38 cellular contexts compared by ENCODE assay signal in genomic region chr19:45933759-45934158, GRCh38. TPM values are rescaled to one million over a fixed set of nuclear protein-coding genes. Genes with fewer than 3 reads are reported as not detected.
"Had no signal": no experiment of that assay in that cellular context is flagged by ENCODE, and none has a peak within 500 bp of the region (broad histone marks: within the 10 kb centered on the region; RNA-seq: fewer than 3 reads in every experiment).

No MANE protein-coding gene starts in this region.

- H3K27ac ChIP-seq: KMS-11 had no signal

- H3K36me3 ChIP-seq: MG63 had no signal

- DNase-seq: Karpas-422, Kasumi-1, MG63, MM.1S, MV-4-11, NCI-H1048, NCI-H1092, NCI-H1092 treated with DMSO at 0.1 percent for 48 hours, NCI-H1105, NCI-H1105 treated with DMSO at 0.1 percent for 48 hours, NCI-H1417, NCI-H1417 treated with DMSO at 0.1 percent for 48 hours, NCI-H1436, NCI-H1436 treated with DMSO at 0.1 percent for 48 hours, NCI-H146, NCI-H1694, NCI-H1694 treated with DMSO at 0.1 percent for 48 hours, NCI-H187, NCI-H187 treated with DMSO at 0.1 percent for 48 hours, NCI-H1930, NCI-H2029, NCI-H2029 treated with DMSO at 0.1 percent for 48 hours, NCI-H2081, NCI-H2081 treated with DMSO at 0.1 percent for 48 hours, NCI-H2107, NCI-H2171, NCI-H2171 treated with DMSO at 0.1 percent for 48 hours, NCI-H2227 treated with DMSO at 0.1 percent for 48 hours, NCI-H226, NCI-H345, NCI-H446, NCI-H446 treated with DMSO at 0.1 percent for 48 hours, NCI-H510A had no signal

- H3K9me3 ChIP-seq: MG63 had no signal

- H3K4me3 ChIP-seq: MG63 had no signal

RNA-seq across cellular contexts. Expression of gene NANOS2, which starts 19.2 kb away (rescaled TPM):
- total RNA-seq: LHCN-M2, M059J, MCF 10A, NCI-H460 had no signal

RNA-seq across cellular contexts. Expression of gene NOVA2, which starts 39.9 kb away (rescaled TPM):
- total RNA-seq: LHCN-M2, MCF 10A, NCI-H460 had no signal
